11 cellular contexts compared by ENCODE assay signal in the genomic region with DNA sequence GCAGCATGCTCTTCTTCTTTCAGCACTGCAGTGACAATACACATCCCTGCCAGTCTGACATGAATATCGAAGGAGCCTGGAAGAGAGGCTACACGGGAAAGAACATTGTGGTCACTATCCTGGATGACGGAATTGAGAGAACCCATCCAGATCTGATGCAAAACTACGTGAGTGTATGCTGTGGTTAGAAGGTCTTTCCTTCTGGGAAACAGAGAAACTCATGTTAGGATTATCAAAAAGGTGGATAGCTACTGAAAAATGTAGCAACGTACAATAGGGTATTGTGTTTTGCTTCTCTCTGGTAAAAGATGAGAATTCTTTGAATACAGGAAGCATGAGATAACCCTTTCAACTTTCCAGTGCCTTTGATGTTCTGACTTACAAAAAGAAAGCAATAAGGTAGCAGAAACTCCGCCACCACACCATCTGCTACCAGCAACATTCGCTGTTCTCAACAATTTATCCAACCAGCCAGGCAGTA.
DNase-seq lines count a peak whose midpoint lies in the region; ATAC-seq and TF ChIP-seq lines count a peak whose summit lies in the region.
"Had no signal": no experiment of that assay in that cellular context is flagged by ENCODE, and none has a peak within 500 bp of the region (broad histone marks: within the 10 kb centered on the region; RNA-seq: fewer than 3 reads in every experiment).

No MANE protein-coding gene starts in this region.

- no peaks in the 10 kb centered on the region for H3K36me3 ChIP-seq in mammary epithelial cell (ENCODE audit: insufficient read depth, low read length)
- H3K36me3 ChIP-seq in breast epithelium: no peaks in the 10 kb centered on the region
- no peaks in the 10 kb centered on the region for H3K36me3 ChIP-seq in effector memory CD4-positive, alpha-beta T cell (ENCODE audit: control insufficient read depth, insufficient read depth, low read length)
- peaks cover 12% of the 10 kb centered on the region for H3K36me3 ChIP-seq in lower lobe of right lung
- H3K36me3 ChIP-seq in ascending aorta: peaks cover 0 to 17% of the 10 kb centered on the region in 2 donors

- POLR2A ChIA-PET in activated CD8-positive, alpha-beta T cell treated with anti-CD3 and anti-CD28 coated beads for 36 hours (lab: Charles Lee): interaction anchor here (0.7 to 1.1 kb wide), 2 partner anchors 31 to 133 kb away, joined by 3 to 5 read pairs; partner anchors contain the start of gene PCSK5

- no peak overlapping the region for H3K27ac ChIP-seq in mammary epithelial cell (ENCODE audit: insufficient read depth, low read depth, low read length)
- no peak overlapping the region for H3K27ac ChIP-seq in breast epithelium
- H3K27ac ChIP-seq in effector memory CD4-positive, alpha-beta T cell (ENCODE audit: insufficient read depth, low read length, poor library complexity, severe bottlenecking): peak overlapping the region; percentile 56
- no peak overlapping the region for H3K27ac ChIP-seq in lower lobe of right lung
- H3K27ac ChIP-seq in ascending aorta: no peak overlapping the region

- intact Hi-C loops in mammary epithelial cell (cut with micrococcal nuclease) (no loop called here), breast epithelium (cut with DNase I; ENCODE audit: low total_unique reads) (no loop called here), lower lobe of right lung (cut with DNase I) (no loop called here), ascending aorta (cut with DNase I) (no loop called here)
- intact Hi-C loops in activated CD8-positive, alpha-beta T cell treated with anti-CD3 and anti-CD28 coated beads for 36 hours (cut with micrococcal nuclease): loop anchor here (5.0 to 10.0 kb wide), 2 partner anchors 131 to 281 kb away; partner anchors contain the start of gene PCSK5

- dilution Hi-C loops in mammary epithelial cell (cut with HindIII; ENCODE audit: low sequenced_read_pairs): no loop called here

- H3K27me3 ChIP-seq in mammary epithelial cell (ENCODE audit: insufficient read depth, low read length) (no peaks in the 10 kb centered on the region), breast epithelium (no peaks in the 10 kb centered on the region), lower lobe of right lung (ENCODE audit: low read depth) (no peaks in the 10 kb centered on the region), ascending aorta (no peaks in the 10 kb centered on the region)
- no peaks in the 10 kb centered on the region for H3K27me3 ChIP-seq in effector memory CD4-positive, alpha-beta T cell (replicated peaks; ENCODE audit: control insufficient read depth, insufficient read depth, low read length, poor library complexity, severe bottlenecking)

- TF ChIP-seq CTCF in mammary epithelial cell (conservative IDR thresholded peaks at IDR 0.05 in 1 of 2, IDR thresholded peaks at IDR 0.05 in 1 of 2; ENCODE audit: extremely low read depth in 1 of 2, insufficient read depth in 1 of 2, low read depth in 1 of 2, low read length in 2 of 2) (no peak), breast epithelium (IDR thresholded peaks at IDR 0.05) (no peak), lower lobe of right lung (IDR thresholded peaks at IDR 0.05) (no peak), ascending aorta (IDR thresholded peaks at IDR 0.05) (no peak)
- no peak for TF ChIP-seq CTCF in activated CD8-positive, alpha-beta T cell treated with anti-CD3 and anti-CD28 coated beads for 36 hours (IDR thresholded peaks at IDR 0.05)

- H2AFZ ChIP-seq in mammary epithelial cell (ENCODE audit: low read depth, low read length): peak overlapping the region; percentile 45

- no peaks in the 10 kb centered on the region for H3K27me3 Mint-ChIP-seq in activated CD8-positive, alpha-beta T cell treated with anti-CD3 and anti-CD28 coated beads for 36 hours
- H3K27me3 Mint-ChIP-seq in stimulated activated naive CD8-positive, alpha-beta T cell treated with anti-CD3 and anti-CD28 coated beads, Interleukin-15, amount 100 ng/mL, for 72 hours: no peaks in the 10 kb centered on the region
- H3K27me3 Mint-ChIP-seq: activated B cell treated with CpG ODN at 0.5 μM for 24 hours had no signal

- in situ Hi-C loops in mammary epithelial cell (cut with MboI; ENCODE audit: low sequenced_read_pairs in 2 of 2): no loop called here

- no peaks in the 10 kb centered on the region for H3K79me2 ChIP-seq in mammary epithelial cell (ENCODE audit: insufficient read depth, low read length)

- H3K27ac Mint-ChIP-seq in activated CD8-positive, alpha-beta T cell treated with anti-CD3 and anti-CD28 coated beads for 36 hours: peak overlapping the region; percentile 77
- H3K27ac Mint-ChIP-seq in stimulated activated naive CD8-positive, alpha-beta T cell treated with anti-CD3 and anti-CD28 coated beads, Interleukin-15, amount 100 ng/mL, for 72 hours: peak overlapping the region; percentile 84 to 90
- H3K27ac Mint-ChIP-seq: activated B cell treated with CpG ODN at 0.5 μM for 24 hours had no signal

- CTCF ChIA-PET in mammary epithelial cell (lab: Charles Lee; ENCODE audit: low non-redundant PET): no interaction called here
- CTCF ChIA-PET in activated CD8-positive, alpha-beta T cell treated with anti-CD3 and anti-CD28 coated beads for 36 hours (lab: Charles Lee): interaction anchor here (0.6 to 1.3 kb wide), 4 partner anchors 9 to 105 kb away, joined by 3 read pairs; no protein-coding TSS in a partner anchor

- TF ChIP-seq POLR2A in breast epithelium (IDR thresholded peaks at IDR 0.05): no peak

- ATAC-seq in activated CD8-positive, alpha-beta T cell treated with anti-CD3 and anti-CD28 coated beads for 36 hours: peak; percentile 76
- ATAC-seq in stimulated activated naive CD8-positive, alpha-beta T cell treated with anti-CD3 and anti-CD28 coated beads, Interleukin-15, amount 100 ng/mL, for 72 hours: peak; percentile 87
- no peak for ATAC-seq in lower lobe of right lung
- ATAC-seq: right cardiac atrium had no signal

- H3K4me1 ChIP-seq in mammary epithelial cell (ENCODE audit: insufficient read depth, low read length): peaks cover 17% of the 10 kb centered on the region
- H3K4me1 ChIP-seq in breast epithelium: no peaks in the 10 kb centered on the region
- H3K4me1 ChIP-seq in effector memory CD4-positive, alpha-beta T cell (ENCODE audit: control insufficient read depth, insufficient read depth, low read length, poor library complexity, severe bottlenecking): peaks cover 31% of the 10 kb centered on the region
- peaks cover 3% of the 10 kb centered on the region for H3K4me1 ChIP-seq in lower lobe of right lung
- H3K4me1 ChIP-seq in ascending aorta: no peaks in the 10 kb centered on the region

- no peaks in the 10 kb centered on the region for H4K20me1 ChIP-seq in mammary epithelial cell (ENCODE audit: insufficient read depth, low read length)

- BruUV-seq in mammary epithelial cell (replicated peaks; lab: Mats Ljungman, UMichigan): no TSS peak

- 36% methylated on average over 5 of the region's 7 CpGs for whole genome bisulfite sequencing in mammary epithelial cell (ENCODE audit: low coverage, missing lambda C conversion rate)

- H3K4me2 ChIP-seq in mammary epithelial cell (ENCODE audit: insufficient read depth, low read depth, low read length): peak overlapping the region; percentile 42

- peak overlapping the region; percentile 65 for H3K4me3 Mint-ChIP-seq in activated CD8-positive, alpha-beta T cell treated with anti-CD3 and anti-CD28 coated beads for 36 hours
- peak overlapping the region; percentile 73 to 82 for H3K4me3 Mint-ChIP-seq in stimulated activated naive CD8-positive, alpha-beta T cell treated with anti-CD3 and anti-CD28 coated beads, Interleukin-15, amount 100 ng/mL, for 72 hours
- H3K4me3 Mint-ChIP-seq: activated B cell treated with CpG ODN at 0.5 μM for 24 hours had no signal

- peaks cover 7% of the 10 kb centered on the region for H3K36me3 Mint-ChIP-seq in activated CD8-positive, alpha-beta T cell treated with anti-CD3 and anti-CD28 coated beads for 36 hours (ENCODE audit: low read depth)

- peaks cover 1% of the 10 kb centered on the region for H3K9me3 Mint-ChIP-seq in activated CD8-positive, alpha-beta T cell treated with anti-CD3 and anti-CD28 coated beads for 36 hours
- no peaks in the 10 kb centered on the region for H3K9me3 Mint-ChIP-seq in stimulated activated naive CD8-positive, alpha-beta T cell treated with anti-CD3 and anti-CD28 coated beads, Interleukin-15, amount 100 ng/mL, for 72 hours
- H3K9me3 Mint-ChIP-seq: activated B cell treated with CpG ODN at 0.5 μM for 24 hours had no signal

- H3K4me3 ChIP-seq in mammary epithelial cell (replicated peaks in 1 of 3; ENCODE audit: insufficient read depth in 1 of 3, low read depth in 2 of 3, low read length in 3 of 3) (no peak overlapping the region), breast epithelium (no peak overlapping the region), lower lobe of right lung (no peak overlapping the region), ascending aorta (no peak overlapping the region)
- H3K4me3 ChIP-seq in effector memory CD4-positive, alpha-beta T cell (ENCODE audit: insufficient read depth, low read depth, low read length, poor library complexity, severe bottlenecking): peak overlapping the region; percentile 7

- no peaks in the 10 kb centered on the region for H3K9me3 ChIP-seq in mammary epithelial cell (replicated peaks; ENCODE audit: insufficient read depth, low read length)
- H3K9me3 ChIP-seq in breast epithelium: no peaks in the 10 kb centered on the region
- no peaks in the 10 kb centered on the region for H3K9me3 ChIP-seq in effector memory CD4-positive, alpha-beta T cell (ENCODE audit: control insufficient read depth, low read length)
- no peaks in the 10 kb centered on the region for H3K9me3 ChIP-seq in lower lobe of right lung
- H3K9me3 ChIP-seq in ascending aorta: no peaks in the 10 kb centered on the region

- no peak overlapping the region for H3K9ac ChIP-seq in mammary epithelial cell (ENCODE audit: insufficient read depth, low read length)

- peaks cover 86% of the 10 kb centered on the region for H3K4me1 Mint-ChIP-seq in activated CD8-positive, alpha-beta T cell treated with anti-CD3 and anti-CD28 coated beads for 36 hours (ENCODE audit: low read depth)
- H3K4me1 Mint-ChIP-seq in stimulated activated naive CD8-positive, alpha-beta T cell treated with anti-CD3 and anti-CD28 coated beads, Interleukin-15, amount 100 ng/mL, for 72 hours: peaks cover 91% of the 10 kb centered on the region
- H3K4me1 Mint-ChIP-seq: activated B cell treated with CpG ODN at 0.5 μM for 24 hours had no signal

- DNase-seq in mammary epithelial cell (peak; percentile 62), breast epithelium (ENCODE audit: low spot score in 2 of 2) (no peak), lower lobe of right lung (no peak), ascending aorta (ENCODE audit: low spot score in 2 of 2) (no peak), dermis blood vessel endothelial cell (no peak)
- DNase-seq in activated CD8-positive, alpha-beta T cell treated with anti-CD3 and anti-CD28 coated beads for 36 hours: peak; percentile 68
- peak in 1 of 3 donors; percentile 7 for DNase-seq in effector memory CD4-positive, alpha-beta T cell
- peak; percentile 30 to 33 for DNase-seq in stimulated activated naive CD8-positive, alpha-beta T cell treated with anti-CD3 and anti-CD28 coated beads, Interleukin-15, amount 100 ng/mL, for 72 hours
- DNase-seq: activated B cell treated with CpG ODN at 0.5 μM for 24 hours, NCI-H2029, right cardiac atrium had no signal

Comparison
In these comparisons a context has a peak if more than half of its experiments do, and no peak if none do; other contexts are left out.
1. DNase-seq: peak in mammary epithelial cell (single experiment), activated CD8-positive, alpha-beta T cell treated with anti-CD3 and anti-CD28 coated beads for 36 hours (single experiment) and stimulated activated naive CD8-positive, alpha-beta T cell treated with anti-CD3 and anti-CD28 coated beads, Interleukin-15, amount 100 ng/mL, for 72 hours (2 of 2); none in breast epithelium (0 of 2), lower lobe of right lung (single experiment), ascending aorta (0 of 2) and dermis blood vessel endothelial cell (single experiment).
2. ATAC-seq: peak in activated CD8-positive, alpha-beta T cell treated with anti-CD3 and anti-CD28 coated beads for 36 hours (single experiment) and stimulated activated naive CD8-positive, alpha-beta T cell treated with anti-CD3 and anti-CD28 coated beads, Interleukin-15, amount 100 ng/mL, for 72 hours (single experiment); none in lower lobe of right lung (0 of 2).